ENCODE assay signal across 1 cellular context in genomic region chr12:113234483-113234882, GRCh38.
TF ChIP-seq lines count a peak whose summit lies in the region.

No MANE protein-coding gene starts in this region.

TF ChIP-seq in SK-N-SH treated with all-trans-retinoic acid at 6 μM for 48 hours, 23 proteins besides CTCF, POLR2A, EP300 and RAD21:
- TF ChIP-seq ISL1 (CRISPR knock-in tag; IDR thresholded peaks at IDR 0.05), result no peak
- TF ChIP-seq ESRRG (CRISPR knock-in tag; IDR thresholded peaks at IDR 0.05), result no peak
- no peak for TF ChIP-seq TSHZ2 (CRISPR knock-in tag; IDR thresholded peaks at IDR 0.05)
- TF ChIP-seq ZNF70 (CRISPR knock-in tag; IDR thresholded peaks at IDR 0.05), result no peak
- TF ChIP-seq ZNF565 (CRISPR knock-in tag; conservative IDR thresholded peaks at IDR 0.05; ENCODE audit: low read depth), result no peak
- TF ChIP-seq ZC3H10 (CRISPR knock-in tag; IDR thresholded peaks at IDR 0.05), result no peak
- TF ChIP-seq SNAI2 (CRISPR knock-in tag; IDR thresholded peaks at IDR 0.05), result no peak
TF ChIP-seq in SK-N-SH treated with all-trans-retinoic acid at 6 μM for 48 hours: peak in this region for 0.
